Comparison of ENCODE assay signal across 1 cellular context in genomic region chr6:52620906-52621190, GRCh38.
TF ChIP-seq lines count a peak whose summit lies in the region.

No MANE protein-coding gene starts in this region.

TF ChIP-seq in K562, 482 proteins besides CTCF, POLR2A, EP300 and RAD21:
- TF ChIP-seq RREB1 (CRISPR knock-in tag; IDR thresholded peaks at IDR 0.05): 0 out of 2 replicates have a peak, but pooled peaks have one; percentile 18
- TF ChIP-seq U2AF1 (optimal IDR thresholded peaks at IDR 0.05; ENCODE audit: low read depth, low read length): no peak
- no peak for TF ChIP-seq NR2C1 (IDR thresholded peaks at IDR 0.05)
- no peak; the same call in 1 of the 2 replicates for TF ChIP-seq NR2C1 (tag; IDR thresholded peaks at IDR 0.05)
